Comparison of ENCODE assay signal across 22 cellular contexts in the genomic region with DNA sequence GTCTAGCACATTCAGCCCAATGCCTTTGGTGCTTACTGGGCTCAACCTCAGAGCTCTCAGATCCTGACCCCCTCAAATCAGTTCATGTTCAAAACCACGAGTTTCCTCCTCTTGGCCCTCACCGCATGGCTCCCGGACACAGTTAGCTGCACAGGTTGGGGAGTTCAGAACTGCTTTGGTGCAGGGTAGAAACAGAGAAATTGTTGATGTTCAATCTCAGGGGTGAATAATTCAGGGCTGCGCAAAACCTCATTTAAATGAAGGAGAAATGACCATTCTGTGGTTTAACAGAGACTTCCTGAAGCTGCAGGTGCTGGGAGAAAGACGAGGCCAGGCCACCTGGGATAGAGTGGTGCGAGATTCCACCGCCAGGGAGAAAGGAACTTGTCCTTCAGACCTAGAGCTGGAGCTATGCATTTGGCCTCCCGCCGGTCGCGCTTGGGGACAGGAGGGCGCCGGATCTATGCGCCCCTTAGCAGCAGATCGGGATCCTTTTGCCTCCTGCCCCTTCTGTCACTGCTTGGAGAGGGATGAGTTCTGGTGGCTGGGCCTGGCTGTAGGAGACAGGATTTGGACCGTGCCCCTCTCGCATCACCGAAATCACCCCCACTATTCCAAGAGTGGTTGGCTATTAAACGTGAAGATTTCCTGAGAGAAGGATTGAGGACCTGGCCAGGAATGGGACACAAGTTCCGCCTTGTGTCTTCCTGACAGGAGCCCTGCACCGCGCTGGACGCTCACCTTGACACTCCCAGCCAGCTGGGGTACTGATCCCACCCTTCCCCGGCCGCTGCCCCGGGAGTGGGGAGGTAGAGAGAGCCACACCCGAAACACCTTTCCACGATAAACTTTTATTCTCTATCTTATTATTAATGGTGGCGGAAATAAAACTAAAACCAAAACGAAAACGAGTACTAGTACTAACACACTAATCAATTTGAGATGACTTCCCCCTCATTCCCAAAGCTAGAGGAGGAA. TPM values are rescaled to one million over a fixed set of nuclear protein-coding genes. Genes with fewer than 3 reads are reported as not detected.
A peak's percentile ranks its signal among the peaks of the same experiment; 100 is the strongest.
DNase-seq lines count a peak whose midpoint lies in the region; FAIRE-seq and TF ChIP-seq lines count a peak whose summit lies in the region.
"Had no signal": no experiment of that assay in that cellular context is flagged by ENCODE, and none has a peak within 500 bp of the region (broad histone marks: within the 10 kb centered on the region; RNA-seq: fewer than 3 reads in every experiment).

No MANE protein-coding gene starts in this region.

- POLR2A ChIA-PET in A673 (lab: Charles Lee; ENCODE audit: low non-redundant PET) (no interaction called here), H1 (lab: Charles Lee; ENCODE audit: partially characterized antibody) (interaction anchor here (1.3 kb wide), 1 partner anchor 9 kb away, joined by 8 read pairs; no protein-coding TSS in a partner anchor)

- H4K5ac ChIP-seq in H9 (ENCODE audit: insufficient read length, low read depth, low read length) (no peak overlapping the region), H1 (ENCODE audit: insufficient read length, low read depth, low read length) (no peak overlapping the region)

- H2BK120ac ChIP-seq in H9 (ENCODE audit: low read depth, low read length, poor library complexity, severe bottlenecking) (no peak overlapping the region), H1 (replicated peaks; ENCODE audit: low read depth, low read length) (no peak overlapping the region), neuronal stem cell (ENCODE audit: low read depth, low read length) (no peak overlapping the region)

- H3K56ac ChIP-seq in H9 (ENCODE audit: insufficient read length, low read depth, low read length) (no peak overlapping the region), H1 (replicated peaks; ENCODE audit: insufficient read length, low read depth, low read length) (no peak overlapping the region)

- H3K4me3 ChIP-seq in A673 (ENCODE audit: low read depth, low read length, poor library complexity, severe bottlenecking) (peak overlapping the region; percentile 44), H1 (ENCODE audit: extremely low read depth in 1 of 4, insufficient read depth in 2 of 4, low read depth in 3 of 4, low read length in 4 of 4) (no peak overlapping the region), neuronal stem cell (ENCODE audit: low read length in 2 of 2) (no peak overlapping the region)
- H3K4me3 ChIP-seq: thoracic aorta had no signal

- H2BK20ac ChIP-seq in H9 (ENCODE audit: low read depth, low read length, poor library complexity, severe bottlenecking) (no peak overlapping the region), H1 (ENCODE audit: low read length) (no peak overlapping the region)

- no peaks in the 10 kb centered on the region for H3K36me3 ChIP-seq in A673 (ENCODE audit: insufficient read depth, low read length, poor library complexity, severe bottlenecking)
- peaks cover 0 to 11% (median 0%) of the 10 kb centered on the region in 4 experiments; a peak in 1 of 8 replicates for H3K36me3 ChIP-seq in H1 (ENCODE audit: control insufficient read depth in 2 of 4, insufficient read depth in 4 of 4, low read length in 3 of 4)
- H3K36me3 ChIP-seq in neuronal stem cell (replicated peaks in 1 of 2; ENCODE audit: control insufficient read depth in 2 of 2, insufficient read depth in 2 of 2, low read length in 2 of 2): no peaks in the 10 kb centered on the region
- H3K36me3 ChIP-seq: thoracic aorta had no signal

- TF ChIP-seq EP300 in H1 (IDR thresholded peaks at IDR 0.05; ENCODE audit: borderline replicate concordance in 1 of 2, low read depth in 2 of 2, low read length in 2 of 2): no peak

- H4K20me1 ChIP-seq in H9 (ENCODE audit: control insufficient read depth, insufficient read depth, insufficient read length): no peaks in the 10 kb centered on the region
- H4K20me1 ChIP-seq in H1 (replicated peaks in 1 of 2; ENCODE audit: control insufficient read depth in 1 of 2, insufficient read depth in 2 of 2, low read length in 2 of 2): peaks cover 36 to 59% of the 10 kb centered on the region in 2 experiments

- peaks cover 98% of the 10 kb centered on the region for H3K27me3 Mint-ChIP-seq in H9 (ENCODE audit: low read depth)
- H3K27me3 Mint-ChIP-seq in activated T-cell treated with anti-CD3 and anti-CD28 coated beads, Interleukin-2, amount 50 U/mL, for 24 hours: peaks cover 93% of the 10 kb centered on the region

- no peak for DNase-seq in A673 (ENCODE audit: low spot score)
- DNase-seq in H9: peak; percentile 73
- DNase-seq in H1 (ENCODE audit: low read depth in 1 of 2, low spot score in 2 of 2): no peak
- DNase-seq in neuronal stem cell (ENCODE audit: low spot score): no peak
- DNase-seq in activated T-cell treated with anti-CD3 and anti-CD28 coated beads, Interleukin-2, amount 50 U/mL, for 24 hours: no peak
- DNase-seq in NCI-H226: no peak
- DNase-seq in activated CD8-positive, alpha-beta memory T cell treated with anti-CD3 and anti-CD28 coated beads for 24 hours: no peak
- no peak for DNase-seq in NCI-H524 treated with DMSO at 0.1 percent for 48 hours (lab: John Stamatoyannopoulos, UW)
- DNase-seq: activated CD4-positive, alpha-beta T cell treated with anti-CD3 and anti-CD28 coated beads, Interleukin-2, amount 50 U/mL, for 48 hours; CD4-positive, alpha-beta T cell; cortex of kidney; GF-D8; KG1; MV-4-11; naive B cell; NCI-H187; SIG-M5 had no signal

- H3K9me3 Mint-ChIP-seq in H9: peaks cover 0 to 8% of the 10 kb centered on the region in 2 experiments; a peak in 3 of 5 replicates
- no peaks in the 10 kb centered on the region for H3K9me3 Mint-ChIP-seq in activated T-cell treated with anti-CD3 and anti-CD28 coated beads, Interleukin-2, amount 50 U/mL, for 24 hours
- H3K9me3 Mint-ChIP-seq: CD4-positive, alpha-beta T cell had no signal

- peaks cover 32 to 48% of the 10 kb centered on the region in 2 experiments for H3K4me1 Mint-ChIP-seq in H9
- peaks cover 12% of the 10 kb centered on the region for H3K4me1 Mint-ChIP-seq in activated T-cell treated with anti-CD3 and anti-CD28 coated beads, Interleukin-2, amount 50 U/mL, for 24 hours (ENCODE audit: low read depth)

- H3K79me2 ChIP-seq in H9 (ENCODE audit: insufficient read depth, low read length) (no peaks in the 10 kb centered on the region), H1 (ENCODE audit: control insufficient read depth in 1 of 2, insufficient read depth in 2 of 2, low read length in 2 of 2) (no peaks in the 10 kb centered on the region)

- no peak for TF ChIP-seq POLR2A in H1 (IDR thresholded peaks at IDR 0.05; ENCODE audit: control extremely low read depth in 1 of 2, low read depth in 2 of 2, low read length in 2 of 2)

- no peak for FAIRE-seq in H1 (lab: Jason Lieb, UNC)
- FAIRE-seq: bronchial epithelial cell, endometrium had no signal

- H2BK15ac ChIP-seq in H9 (ENCODE audit: low read depth, low read length) (no peak overlapping the region), H1 (ENCODE audit: low read length) (peak overlapping the region; percentile 53; the same call in 1 of the 2 replicates), neuronal stem cell (ENCODE audit: low read length) (no peak overlapping the region)

- H3K36me3 Mint-ChIP-seq in H9 (ENCODE audit: insufficient read depth in 1 of 3, low read depth in 3 of 3): no peaks in the 10 kb centered on the region
- H3K36me3 Mint-ChIP-seq in activated T-cell treated with anti-CD3 and anti-CD28 coated beads, Interleukin-2, amount 50 U/mL, for 24 hours (ENCODE audit: low read depth): no peaks in the 10 kb centered on the region
- H3K36me3 Mint-ChIP-seq: naive B cell had no signal

- H3K27me3 ChIP-seq in A673 (replicated peaks; ENCODE audit: insufficient read depth, low read depth, low read length, poor library complexity): peaks cover 88% of the 10 kb centered on the region
- H3K27me3 ChIP-seq in H9 (ENCODE audit: insufficient read depth, low read length): peaks cover 97% of the 10 kb centered on the region
- peaks cover 98 to 100% (median 100%) of the 10 kb centered on the region in 4 experiments for H3K27me3 ChIP-seq in H1 (replicated peaks in 1 of 4; ENCODE audit: control insufficient read depth in 3 of 4, extremely low read depth in 1 of 4, insufficient read depth in 3 of 4, low read length in 3 of 4)
- peaks cover 75 to 100% (median 99%) of the 10 kb centered on the region in 3 experiments for H3K27me3 ChIP-seq in neuronal stem cell (ENCODE audit: control insufficient read depth in 3 of 3, insufficient read depth in 3 of 3, low read depth in 1 of 3, low read length in 3 of 3)

- H3K18ac ChIP-seq in H9 (ENCODE audit: insufficient read length, low read depth, low read length) (no peak overlapping the region), H1 (ENCODE audit: extremely low read depth, low read length) (no peak overlapping the region), neuronal stem cell (ENCODE audit: low read length) (no peak overlapping the region)

- peak overlapping the region in 1 of 3 experiments; percentile 48; a peak in 2 of 7 replicates for H3K27ac Mint-ChIP-seq in H9
- no peak overlapping the region for H3K27ac Mint-ChIP-seq in activated T-cell treated with anti-CD3 and anti-CD28 coated beads, Interleukin-2, amount 50 U/mL, for 24 hours
- H3K27ac Mint-ChIP-seq: CD4-positive, alpha-beta T cell had no signal

- no peak overlapping the region for H2BK12ac ChIP-seq in H9 (ENCODE audit: insufficient read length, low read depth, low read length)
- peak overlapping the region; percentile 96; the same call in 1 of the 2 replicates for H2BK12ac ChIP-seq in H1 (ENCODE audit: low read depth, low read length)
- no peak overlapping the region for H2BK12ac ChIP-seq in neuronal stem cell (ENCODE audit: low read length)

- H4K91ac ChIP-seq in H9 (ENCODE audit: insufficient read length, low read depth, low read length) (no peak overlapping the region), H1 (replicated peaks; ENCODE audit: insufficient read length, low read length) (no peak overlapping the region), neuronal stem cell (ENCODE audit: low read depth, low read length, poor library complexity) (no peak overlapping the region)

- no peak overlapping the region for H2AK5ac ChIP-seq in H9 (ENCODE audit: insufficient read length, low read length)
- peak overlapping the region; percentile 84; the same call in 1 of the 2 replicates for H2AK5ac ChIP-seq in H1 (ENCODE audit: low read depth, low read length)
- H2AK5ac ChIP-seq in neuronal stem cell (ENCODE audit: low read depth, low read length): no peak overlapping the region

- TF ChIP-seq CTCF in A673 (conservative IDR thresholded peaks at IDR 0.05; ENCODE audit: low read depth, low read length): no peak
- no peak for TF ChIP-seq CTCF in H9 (conservative IDR thresholded peaks at IDR 0.05)
- TF ChIP-seq CTCF in H1 (IDR thresholded peaks at IDR 0.05; ENCODE audit: control extremely low read depth in 1 of 3, insufficient read depth in 1 of 3, low read depth in 1 of 3, low read length in 3 of 3): no peak

- WGBS in H9 (ENCODE audit: extremely low coverage, insufficient read length, low lambda C conversion rate): no CpG with 5 or more reads among the region's 31 CpGs
- WGBS in H1 (ENCODE audit: extremely low coverage in 1 of 2, insufficient coverage in 1 of 2, insufficient read length in 1 of 2, insufficient replicate concordance in 2 of 2, low coverage in 1 of 2, low lambda C conversion rate in 2 of 2, missing lambda C conversion rate in 1 of 2), 2 experiments: 7% methylated on average over 31 of the region's 31 CpGs; no CpG with 5 or more reads in 1 of the 2 experiments
- no CpG with 5 or more reads among the region's 31 CpGs for WGBS in neuronal stem cell (ENCODE audit: extremely low coverage in 2 of 2, insufficient read length in 2 of 2, insufficient replicate concordance in 1 of 2), 2 donors

- H3K9me3 ChIP-seq in A673 (ENCODE audit: low read depth, low read length, poor library complexity, severe bottlenecking) (no peaks in the 10 kb centered on the region), H9 (ENCODE audit: control insufficient read depth, low read depth, low read length) (no peaks in the 10 kb centered on the region), H1 (ENCODE audit: insufficient read depth in 2 of 2, low read depth in 1 of 2, low read length in 1 of 2) (no peaks in the 10 kb centered on the region; a peak in 1 of 4 replicates), neuronal stem cell (replicated peaks in 1 of 2; ENCODE audit: control insufficient read depth in 2 of 2, insufficient read depth in 1 of 2, low read depth in 1 of 2, low read length in 2 of 2) (peaks cover 0 to 5% of the 10 kb centered on the region in 2 donors)
- H3K9me3 ChIP-seq: thoracic aorta had no signal

- H3K4me2 ChIP-seq in H9 (ENCODE audit: insufficient read depth, insufficient read length, low read length): no peak overlapping the region
- peak overlapping the region in 1 of 2 experiments; percentile 5; a peak in 1 of 4 replicates for H3K4me2 ChIP-seq in H1 (ENCODE audit: insufficient read depth in 1 of 2, low read depth in 2 of 2, low read length in 2 of 2)
- no peak overlapping the region for H3K4me2 ChIP-seq in neuronal stem cell (ENCODE audit: insufficient read depth, low read length, poor library complexity, severe bottlenecking)

- H3K4me1 ChIP-seq in A673 (ENCODE audit: insufficient read depth, low read length, poor library complexity, severe bottlenecking) (peaks cover 3% of the 10 kb centered on the region), H9 (ENCODE audit: insufficient read depth, low read length) (no peaks in the 10 kb centered on the region), H1 (replicated peaks in 1 of 4; ENCODE audit: control insufficient read depth in 3 of 4, insufficient read depth in 4 of 4, low read length in 3 of 4) (peaks cover 0 to 32% (median 17%) of the 10 kb centered on the region in 4 experiments; a peak in 6 of 7 replicates), neuronal stem cell (ENCODE audit: control insufficient read depth in 2 of 2, insufficient read depth in 1 of 2, low read depth in 1 of 2, low read length in 2 of 2) (peaks cover 0 to 8% of the 10 kb centered on the region in 2 donors)

- H2AFZ ChIP-seq in H9 (ENCODE audit: low read length) (no peak overlapping the region), H1 (ENCODE audit: low read length) (no peak overlapping the region), neuronal stem cell (ENCODE audit: low read length) (no peak overlapping the region)

- BruUV-seq in A673 (replicated peaks; lab: Mats Ljungman, UMichigan): no TSS peak

- H3K23ac ChIP-seq in H9 (ENCODE audit: insufficient read length, low read depth, low read length): no peak overlapping the region
- H3K23ac ChIP-seq in H1 (ENCODE audit: insufficient read length): no peak overlapping the region
- peak overlapping the region; percentile 2 for H3K23ac ChIP-seq in neuronal stem cell (ENCODE audit: low read depth, low read length, poor library complexity)

- H3K79me1 ChIP-seq in H9 (ENCODE audit: insufficient read depth, low read depth, low read length, poor library complexity, severe bottlenecking): no peaks in the 10 kb centered on the region
- no peaks in the 10 kb centered on the region for H3K79me1 ChIP-seq in H1 (ENCODE audit: low read depth, low read length)
- H3K79me1 ChIP-seq in neuronal stem cell (ENCODE audit: low read depth, low read length): no peaks in the 10 kb centered on the region

- H3K27ac ChIP-seq in A673 (ENCODE audit: low read depth, low read length, poor library complexity, severe bottlenecking): no peak overlapping the region
- no peak overlapping the region for H3K27ac ChIP-seq in H9 (ENCODE audit: insufficient read length, low read depth, low read length)
- H3K27ac ChIP-seq in H1 (ENCODE audit: low read depth, low read length): no peak overlapping the region
- no peak overlapping the region for H3K27ac ChIP-seq in neuronal stem cell (replicated peaks; ENCODE audit: low read length)
- H3K27ac ChIP-seq: thoracic aorta had no signal

- H3K9ac ChIP-seq in H9 (ENCODE audit: extremely low read depth, insufficient read length, low read length) (no peak overlapping the region), H1 (replicated peaks in 1 of 4; ENCODE audit: extremely low read depth in 1 of 4, low read depth in 3 of 4, low read length in 3 of 4) (no peak overlapping the region), neuronal stem cell (ENCODE audit: low read depth, low read length, poor library complexity) (no peak overlapping the region)

- H3K4ac ChIP-seq in H9 (ENCODE audit: low read depth, low read length): no peak overlapping the region
- H3K4ac ChIP-seq in H1 (replicated peaks; ENCODE audit: insufficient read length, low read depth, low read length): no peak overlapping the region
- H3K4ac ChIP-seq in neuronal stem cell (ENCODE audit: low read length): no peak overlapping the region

- CTCF ChIA-PET in A673 (lab: Charles Lee): interaction anchor here (0.5 to 0.6 kb wide), 4 partner anchors 24 to 1381 kb away, joined by 3 to 6 read pairs (median 3); partner anchors contain the start of gene CD93
- CTCF ChIA-PET in H1 (lab: Charles Lee; ENCODE audit: partially characterized antibody): interaction anchor here (0.6 to 4.1 kb wide), 21 partner anchors 8 to 882 kb away, joined by 3 to 58 read pairs (median 4); no protein-coding TSS in a partner anchor

- no peak overlapping the region for H3T11ph ChIP-seq in H9 (ENCODE audit: low read length)

- peak overlapping the region in 1 of 2 experiments; percentile 66; a peak in 3 of 5 replicates for H3K4me3 Mint-ChIP-seq in H9
- H3K4me3 Mint-ChIP-seq in activated T-cell treated with anti-CD3 and anti-CD28 coated beads, Interleukin-2, amount 50 U/mL, for 24 hours: no peak overlapping the region
- H3K4me3 Mint-ChIP-seq: CD4-positive, alpha-beta T cell had no signal

- H3K23me2 ChIP-seq in H9 (ENCODE audit: insufficient read length, low read depth, low read length, poor library complexity, severe bottlenecking) (peaks cover 4% of the 10 kb centered on the region), H1 (ENCODE audit: low read depth, low read length) (peaks cover 4% of the 10 kb centered on the region)

- H4K8ac ChIP-seq in H9 (replicated peaks; ENCODE audit: insufficient read length, low read depth, low read length) (no peak overlapping the region), H1 (ENCODE audit: extremely low read depth, insufficient read depth, low read length) (no peak overlapping the region), neuronal stem cell (ENCODE audit: low read depth, low read length) (no peak overlapping the region)

- H3K14ac ChIP-seq in H9 (ENCODE audit: insufficient read depth, low read length) (no peak overlapping the region), H1 (ENCODE audit: insufficient read length) (no peak overlapping the region), neuronal stem cell (ENCODE audit: low read length) (no peak overlapping the region)

- no peak for TF ChIP-seq RAD21 in H1 (IDR thresholded peaks at IDR 0.05 in 1 of 2, conservative IDR thresholded peaks at IDR 0.05 in 1 of 2; ENCODE audit: low read depth in 2 of 2, low read length in 2 of 2)

- H2BK5ac ChIP-seq in H9 (ENCODE audit: insufficient read length, low read length) (no peak overlapping the region), H1 (ENCODE audit: low read depth, low read length) (no peak overlapping the region), neuronal stem cell (ENCODE audit: low read length) (no peak overlapping the region)

- intact Hi-C loops in A673 (cut with micrococcal nuclease; ENCODE audit: unreplicated experiment): loop anchor here (5.0 kb wide), 1 partner anchor 608 kb away; no protein-coding TSS in a partner anchor

RNA-seq across cellular contexts. Expression of gene PAX1, which starts 0.8 kb away (rescaled TPM):
- total RNA-seq in A673 (2021): 0.09 and 0.50 TPM in 2 replicates
- not detected in 2 replicates for total RNA-seq in H9 (2021)
- total RNA-seq in H1 (2021; fragmentation: NEBNext Ultra II Directional; extraction: Animal tissue kit (Norgen Biotek cat#: 25700)): not detected in 2 replicates
- not detected in 2 replicates for polyA plus RNA-seq in H1 (2011; rRNA removed)
- polyA plus RNA-seq in H1 (2011; cell fraction: cytosol; rRNA removed): not detected
- polyA plus RNA-seq in H1 (2011; cell fraction: nucleus; rRNA removed): not detected
- not detected in 4 replicates for polyA plus RNA-seq in H1 (2012, experiment 1 of 2)
- not detected for polyA plus RNA-seq in H1 (2012, experiment 2 of 2)
- polyA plus RNA-seq in H1 (2013, experiment 1 of 2): not detected
- polyA plus RNA-seq in H1 (2013, experiment 2 of 2): not detected
- polyA minus RNA-seq in H1 (2011; rRNA and poly(A)+ RNA removed): not detected in 2 replicates
- polyA minus RNA-seq in H1 (2011; cell fraction: cytosol; rRNA and poly(A)+ RNA removed): not detected
- not detected for polyA minus RNA-seq in H1 (2011; cell fraction: nucleus; rRNA and poly(A)+ RNA removed)
- polyA plus RNA-seq in neuronal stem cell (2013, experiment 1 of 2): not detected
- not detected for polyA plus RNA-seq in neuronal stem cell (2013, experiment 2 of 2)
- total RNA-seq: bronchial epithelial cell; CD4-positive, alpha-beta T cell; glomerular endothelial cell; HT1080; thoracic aorta had no signal
